ENCODE assay signal across 8 cellular contexts in genomic region chr21:43658769-43659135, GRCh38. TPM values are rescaled to one million over a fixed set of nuclear protein-coding genes. Genes with fewer than 3 reads are reported as not detected.
DNase-seq lines count a peak whose midpoint lies in the region; ATAC-seq and TF ChIP-seq lines count a peak whose summit lies in the region.

No MANE protein-coding gene starts in this region.

- H3K36me3 Mint-ChIP-seq in naive thymus-derived CD8-positive, alpha-beta T cell = peaks cover 0 to 26% (median 2%) of the 10 kb centered on the region in 3 donors

- H3K36me3 ChIP-seq in MG63 = peaks cover 32% of the 10 kb centered on the region

- DNase-seq in AG10803 (ENCODE audit: low read depth) (no peak), MG63 (no peak), coronary artery (ENCODE audit: low spot score) (no peak), kidney glomerular epithelial cell (lab: John Stamatoyannopoulos, UW) (no peak)
- DNase-seq in naive thymus-derived CD8-positive, alpha-beta T cell = no peak
- no peak for DNase-seq in stimulated activated CD8-positive, alpha-beta memory T cell treated with anti-CD3 and anti-CD28 coated beads, Interleukin-4, amount 100 ng/mL, for 48 hours

- H3K27ac ChIP-seq in coronary artery = peak overlapping the region; percentile 79 to 89

- peak overlapping the region; percentile 70 to 98 (median 81) for H3K4me3 Mint-ChIP-seq in naive thymus-derived CD8-positive, alpha-beta T cell

- no peaks in the 10 kb centered on the region for H3K27me3 ChIP-seq in MG63

- H3K27me3 Mint-ChIP-seq in naive thymus-derived CD8-positive, alpha-beta T cell = no peaks in the 10 kb centered on the region

- H3K4me3 ChIP-seq in AG10803 (ENCODE audit: low read length) (peak overlapping the region; percentile 57; the same call in 1 of the 2 replicates), MG63 (peak overlapping the region; percentile 93), coronary artery (peak overlapping the region; percentile 93)

- ATAC-seq in naive thymus-derived CD8-positive, alpha-beta T cell = no peak
- ATAC-seq in GM19328 (IDR thresholded peaks at IDR 0.05; ENCODE audit: unreplicated experiment) (no peak), GM21423 (IDR thresholded peaks at IDR 0.05; ENCODE audit: unreplicated experiment) (no peak)

- no peaks in the 10 kb centered on the region for H3K9me3 ChIP-seq in MG63

- no peaks in the 10 kb centered on the region for H3K9me3 Mint-ChIP-seq in naive thymus-derived CD8-positive, alpha-beta T cell

- H3K27ac Mint-ChIP-seq in naive thymus-derived CD8-positive, alpha-beta T cell = peak overlapping the region; percentile 83 to 98 (median 94)

- POLR2A ChIA-PET in naive thymus-derived CD8-positive, alpha-beta T cell (lab: Charles Lee) = interaction anchor here (0.6 to 1.5 kb wide), 4 partner anchors 67 to 766 kb away, joined by 3 to 4 read pairs (median 4); partner anchors contain the start of gene NDUFV3

- H3K4me1 Mint-ChIP-seq in naive thymus-derived CD8-positive, alpha-beta T cell = peaks cover 21 to 50% (median 44%) of the 10 kb centered on the region in 4 donors

- no peak for TF ChIP-seq CTCF in AG10803 (conservative IDR thresholded peaks at IDR 0.05; ENCODE audit: low read length)
- TF ChIP-seq CTCF in coronary artery (IDR thresholded peaks at IDR 0.05) = no peak

RNA-seq across cellular contexts. Expression of gene HSF2BP, which starts 0.5 kb away (rescaled TPM):
- total RNA-seq in MG63 (2014; rRNA removed; shearing (Covaris generic); ENCODE audit: low replicate concordance) = 2.4 and 6.4 TPM in 2 replicates
- under 1 TPM; 0.66 to 0.68 TPM for total RNA-seq in naive thymus-derived CD8-positive, alpha-beta T cell
- under 1 TPM; 0.22 to 0.64 (median 0.29) TPM for polyA plus RNA-seq in naive thymus-derived CD8-positive, alpha-beta T cell

RNA-seq across cellular contexts. Expression of gene RRP1B, which starts 0.6 kb away (rescaled TPM):
- 17.9 and 23.0 TPM in 2 replicates for total RNA-seq in MG63 (2014; rRNA removed; shearing (Covaris generic); ENCODE audit: low replicate concordance)
- 10 to 100 TPM; 39.6 to 39.9 TPM for total RNA-seq in naive thymus-derived CD8-positive, alpha-beta T cell
- polyA plus RNA-seq in naive thymus-derived CD8-positive, alpha-beta T cell = 10 to 100 TPM; 29.0 to 48.4 (median 36.1) TPM
